In the genomic region with DNA sequence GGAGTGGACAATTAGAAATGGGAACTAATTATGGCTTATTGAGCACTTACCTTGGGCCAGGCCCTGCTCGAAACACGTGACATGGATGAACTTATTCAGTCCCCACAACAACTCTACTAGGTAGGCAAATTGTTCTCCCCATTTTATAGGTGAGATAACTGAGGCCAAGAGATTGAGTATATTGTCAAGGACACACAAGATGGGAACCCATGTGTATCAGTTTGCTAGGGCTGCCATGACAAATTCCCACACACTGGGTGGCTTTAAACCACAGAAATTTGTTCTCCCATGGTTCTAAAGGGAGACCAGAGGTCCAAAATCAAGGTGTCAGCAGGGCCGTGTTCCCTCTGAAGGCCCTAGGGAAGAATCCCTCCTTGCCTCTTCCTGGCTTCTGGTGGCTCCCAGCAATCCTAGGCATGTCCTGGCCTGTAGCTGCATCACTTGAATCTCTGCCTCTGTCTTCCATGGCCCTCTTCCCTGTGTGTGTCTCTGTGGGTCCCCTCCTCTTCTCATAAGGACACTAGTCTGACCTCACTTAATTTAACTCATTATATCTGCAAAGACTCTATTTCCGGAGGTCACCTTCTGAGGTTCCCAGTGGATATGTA, we compare ENCODE assay signal across 1 cellular context.
TF ChIP-seq lines count a peak whose summit lies in the region.

No MANE protein-coding gene starts in this region.

TF ChIP-seq in WTC11, 78 proteins besides CTCF, POLR2A, EP300 and RAD21 (continued from another document):
- TF ChIP-seq JUN (CRISPR knock-in tag; IDR thresholded peaks at IDR 0.05) (no peak), OVOL2 (CRISPR knock-in tag; IDR thresholded peaks at IDR 0.05; ENCODE audit: borderline replicate concordance) (no peak), IRF2 (CRISPR knock-in tag; IDR thresholded peaks at IDR 0.05; ENCODE audit: borderline replicate concordance, low read depth) (no peak), TEAD4 (CRISPR knock-in tag; IDR thresholded peaks at IDR 0.05) (no peak), FOXJ3 (CRISPR knock-in tag; IDR thresholded peaks at IDR 0.05; ENCODE audit: borderline replicate concordance) (no peak), FOXP1 (CRISPR knock-in tag; IDR thresholded peaks at IDR 0.05; ENCODE audit: borderline replicate concordance) (no peak), GABPB1 (CRISPR knock-in tag; IDR thresholded peaks at IDR 0.05) (no peak), ZNF671 (CRISPR knock-in tag; IDR thresholded peaks at IDR 0.05) (no peak), ZNF232 (CRISPR knock-in tag; IDR thresholded peaks at IDR 0.05) (no peak), EMX1 (CRISPR knock-in tag; IDR thresholded peaks at IDR 0.05) (no peak), MXD4 (CRISPR knock-in tag; IDR thresholded peaks at IDR 0.05; ENCODE audit: borderline replicate concordance) (no peak), PRRX2 (CRISPR knock-in tag; IDR thresholded peaks at IDR 0.05) (no peak), SOX15 (CRISPR knock-in tag; IDR thresholded peaks at IDR 0.05) (no peak), MYBL2 (CRISPR knock-in tag; IDR thresholded peaks at IDR 0.05) (no peak), ZNF423 (CRISPR knock-in tag; IDR thresholded peaks at IDR 0.05) (no peak)
- TF ChIP-seq, protein P1, sequence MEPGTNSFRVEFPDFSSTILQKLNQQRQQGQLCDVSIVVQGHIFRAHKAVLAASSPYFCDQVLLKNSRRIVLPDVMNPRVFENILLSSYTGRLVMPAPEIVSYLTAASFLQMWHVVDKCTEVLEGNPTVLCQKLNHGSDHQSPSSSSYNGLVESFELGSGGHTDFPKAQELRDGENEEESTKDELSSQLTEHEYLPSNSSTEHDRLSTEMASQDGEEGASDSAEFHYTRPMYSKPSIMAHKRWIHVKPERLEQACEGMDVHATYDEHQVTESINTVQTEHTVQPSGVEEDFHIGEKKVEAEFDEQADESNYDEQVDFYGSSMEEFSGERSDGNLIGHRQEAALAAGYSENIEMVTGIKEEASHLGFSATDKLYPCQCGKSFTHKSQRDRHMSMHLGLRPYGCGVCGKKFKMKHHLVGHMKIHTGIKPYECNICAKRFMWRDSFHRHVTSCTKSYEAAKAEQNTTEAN (CRISPR knock-in tag; IDR thresholded peaks at IDR 0.05): no peak
- TF ChIP-seq, protein P2, sequence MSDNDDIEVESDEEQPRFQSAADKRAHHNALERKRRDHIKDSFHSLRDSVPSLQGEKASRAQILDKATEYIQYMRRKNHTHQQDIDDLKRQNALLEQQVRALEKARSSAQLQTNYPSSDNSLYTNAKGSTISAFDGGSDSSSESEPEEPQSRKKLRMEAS (CRISPR knock-in tag; IDR thresholded peaks at IDR 0.05): no peak
